ENCODE assay signal across 3 cellular contexts in the genomic region with DNA sequence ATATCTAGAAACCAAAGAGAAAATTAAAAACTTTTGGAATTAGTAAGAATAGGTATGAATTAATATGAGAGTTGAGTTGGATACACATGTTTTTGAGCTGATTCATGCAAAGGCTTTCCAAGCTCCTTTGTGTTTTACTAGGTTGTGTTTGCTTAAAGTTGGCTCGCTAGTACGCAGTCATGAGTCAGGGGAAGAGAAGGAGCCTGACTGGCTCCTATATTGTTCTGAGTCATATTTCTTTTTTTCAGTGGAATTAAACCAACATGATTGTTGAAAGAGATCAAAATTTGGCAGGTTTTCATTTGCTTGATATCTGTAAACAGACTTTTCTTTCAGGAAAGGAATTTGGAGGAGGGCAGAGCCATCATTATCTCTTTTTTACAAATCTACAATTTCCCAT.
TF ChIP-seq lines count a peak whose summit lies in the region.

No MANE protein-coding gene starts in this region.

TF ChIP-seq in A549, 52 proteins besides CTCF, POLR2A, EP300 and RAD21:
- TF ChIP-seq MAFK (IDR thresholded peaks at IDR 0.05; ENCODE audit: partially characterized antibody), result peak; percentile 76
- peak; percentile 62 to 70; a peak in 2 of 5 replicates for TF ChIP-seq JUN (IDR thresholded peaks at IDR 0.05)
- no peak; the same call in 2 of the 3 replicates for TF ChIP-seq SMC3 (IDR thresholded peaks at IDR 0.05)
- TF ChIP-seq, protein P1, sequence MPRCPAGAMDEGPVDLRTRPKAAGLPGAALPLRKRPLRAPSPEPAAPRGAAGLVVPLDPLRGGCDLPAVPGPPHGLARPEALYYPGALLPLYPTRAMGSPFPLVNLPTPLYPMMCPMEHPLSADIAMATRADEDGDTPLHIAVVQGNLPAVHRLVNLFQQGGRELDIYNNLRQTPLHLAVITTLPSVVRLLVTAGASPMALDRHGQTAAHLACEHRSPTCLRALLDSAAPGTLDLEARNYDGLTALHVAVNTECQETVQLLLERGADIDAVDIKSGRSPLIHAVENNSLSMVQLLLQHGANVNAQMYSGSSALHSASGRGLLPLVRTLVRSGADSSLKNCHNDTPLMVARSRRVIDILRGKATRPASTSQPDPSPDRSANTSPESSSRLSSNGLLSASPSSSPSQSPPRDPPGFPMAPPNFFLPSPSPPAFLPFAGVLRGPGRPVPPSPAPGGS (IDR thresholded peaks at IDR 0.05), result peak; percentile 51; the same call in 1 of the 3 replicates
- TF ChIP-seq JUNB (IDR thresholded peaks at IDR 0.05), result peak; percentile 94
- no peak for TF ChIP-seq EHMT2 (IDR thresholded peaks at IDR 0.05; ENCODE audit: low read depth)
- TF ChIP-seq, protein P2, sequence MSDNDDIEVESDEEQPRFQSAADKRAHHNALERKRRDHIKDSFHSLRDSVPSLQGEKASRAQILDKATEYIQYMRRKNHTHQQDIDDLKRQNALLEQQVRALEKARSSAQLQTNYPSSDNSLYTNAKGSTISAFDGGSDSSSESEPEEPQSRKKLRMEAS (IDR thresholded peaks at IDR 0.05), result peak; percentile 20; the same call in 1 of the 2 replicates
- peak; percentile 72; the same call in 1 of the 2 replicates for TF ChIP-seq GATA3 (IDR thresholded peaks at IDR 0.05; ENCODE audit: borderline replicate concordance)
- no peak for TF ChIP-seq MAZ (IDR thresholded peaks at IDR 0.05; ENCODE audit: borderline replicate concordance, low read depth, low read length)
- no peak for TF ChIP-seq RCOR1 (IDR thresholded peaks at IDR 0.05; ENCODE audit: low read depth, low read length)
- no peak for TF ChIP-seq HEYL (CRISPR knock-in tag; IDR thresholded peaks at IDR 0.05)
- TF ChIP-seq FOSL2 (IDR thresholded peaks at IDR 0.05), result peak; percentile 95
- TF ChIP-seq FOSL2 (CRISPR knock-in tag; IDR thresholded peaks at IDR 0.05), result peak; percentile 97
- TF ChIP-seq CEBPB (IDR thresholded peaks at IDR 0.05), result 0 out of 4 replicates have a peak, but pooled peaks of 1 of the 2 experiments have one; percentile 32

TF ChIP-seq in Ishikawa, 13 proteins besides CTCF, POLR2A, EP300 and RAD21:
- TF ChIP-seq TEAD4 (IDR thresholded peaks at IDR 0.05) (0 out of 2 replicates have a peak, but pooled peaks have one; percentile 32), YY1 (IDR thresholded peaks at IDR 0.05; ENCODE audit: low read depth) (no peak), NFIC (IDR thresholded peaks at IDR 0.05) (peak; percentile 82), ZBTB7A (IDR thresholded peaks at IDR 0.05; ENCODE audit: low read depth) (no peak)

TF ChIP-seq in HepG2, 621 proteins besides CTCF, POLR2A, EP300 and RAD21:
- 0 out of 2 replicates have a peak, but pooled peaks have one; percentile 18 for TF ChIP-seq ZNF644 (CRISPR knock-in tag; IDR thresholded peaks at IDR 0.05; ENCODE audit: low read depth)
- 0 out of 2 replicates have a peak, but pooled peaks have one; percentile 17 for TF ChIP-seq FOXA3 (CRISPR knock-in tag; IDR thresholded peaks at IDR 0.05)
- TF ChIP-seq ZNF607 (CRISPR knock-in tag; IDR thresholded peaks at IDR 0.05; ENCODE audit: borderline replicate concordance), result no peak
- no peak for TF ChIP-seq MXD4 (CRISPR knock-in tag; IDR thresholded peaks at IDR 0.05)
- peak; percentile 42 for TF ChIP-seq SAP130 (CRISPR knock-in tag; IDR thresholded peaks at IDR 0.05; ENCODE audit: low read depth)
- no peak for TF ChIP-seq NR2F1 (CRISPR knock-in tag; IDR thresholded peaks at IDR 0.05)
- no peak for TF ChIP-seq ZKSCAN1 (IDR thresholded peaks at IDR 0.05; ENCODE audit: low read length)
- TF ChIP-seq RXRB (CRISPR knock-in tag; IDR thresholded peaks at IDR 0.05; ENCODE audit: borderline replicate concordance), result 0 out of 2 replicates have a peak, but pooled peaks have one; percentile 11
- TF ChIP-seq, protein P3, sequence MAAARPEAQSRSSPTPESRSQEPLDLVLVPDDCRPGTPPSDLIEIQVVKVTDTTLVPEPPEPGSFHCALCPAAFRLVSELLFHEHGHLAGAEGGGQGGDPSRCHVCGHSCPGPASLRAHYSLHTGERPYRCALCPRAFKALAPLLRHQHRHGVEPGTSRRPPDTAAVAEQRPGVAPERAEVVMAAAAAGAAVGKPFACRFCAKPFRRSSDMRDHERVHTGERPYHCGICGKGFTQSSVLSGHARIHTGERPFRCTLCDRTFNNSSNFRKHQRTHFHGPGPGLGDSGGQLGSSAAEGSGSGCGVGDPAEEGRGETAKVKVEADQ (CRISPR knock-in tag; IDR thresholded peaks at IDR 0.05; ENCODE audit: borderline replicate concordance), result no peak
- TF ChIP-seq SOX6 (IDR thresholded peaks at IDR 0.05), result no peak
- peak; percentile 17; the same call in 1 of the 2 replicates for TF ChIP-seq SOX6 (CRISPR knock-in tag; IDR thresholded peaks at IDR 0.05)
- TF ChIP-seq, protein P4, sequence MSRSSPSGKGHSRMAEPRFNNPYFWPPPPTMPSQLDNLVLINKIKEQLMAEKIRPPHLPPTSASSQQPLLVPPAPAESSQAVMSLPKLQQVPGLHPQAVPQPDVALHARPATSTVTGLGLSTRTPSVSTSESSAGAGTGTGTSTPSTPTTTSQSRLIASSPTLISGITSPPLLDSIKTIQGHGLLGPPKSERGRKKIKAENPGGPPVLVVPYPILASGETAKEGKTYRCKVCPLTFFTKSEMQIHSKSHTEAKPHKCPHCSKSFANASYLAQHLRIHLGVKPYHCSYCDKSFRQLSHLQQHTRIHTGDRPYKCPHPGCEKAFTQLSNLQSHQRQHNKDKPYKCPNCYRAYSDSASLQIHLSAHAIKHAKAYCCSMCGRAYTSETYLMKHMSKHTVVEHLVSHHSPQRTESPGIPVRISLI (CRISPR knock-in tag; IDR thresholded peaks at IDR 0.05; ENCODE audit: borderline replicate concordance), result no peak
- no peak for TF ChIP-seq ISX (CRISPR knock-in tag; conservative IDR thresholded peaks at IDR 0.05)
- TF ChIP-seq, protein P5, sequence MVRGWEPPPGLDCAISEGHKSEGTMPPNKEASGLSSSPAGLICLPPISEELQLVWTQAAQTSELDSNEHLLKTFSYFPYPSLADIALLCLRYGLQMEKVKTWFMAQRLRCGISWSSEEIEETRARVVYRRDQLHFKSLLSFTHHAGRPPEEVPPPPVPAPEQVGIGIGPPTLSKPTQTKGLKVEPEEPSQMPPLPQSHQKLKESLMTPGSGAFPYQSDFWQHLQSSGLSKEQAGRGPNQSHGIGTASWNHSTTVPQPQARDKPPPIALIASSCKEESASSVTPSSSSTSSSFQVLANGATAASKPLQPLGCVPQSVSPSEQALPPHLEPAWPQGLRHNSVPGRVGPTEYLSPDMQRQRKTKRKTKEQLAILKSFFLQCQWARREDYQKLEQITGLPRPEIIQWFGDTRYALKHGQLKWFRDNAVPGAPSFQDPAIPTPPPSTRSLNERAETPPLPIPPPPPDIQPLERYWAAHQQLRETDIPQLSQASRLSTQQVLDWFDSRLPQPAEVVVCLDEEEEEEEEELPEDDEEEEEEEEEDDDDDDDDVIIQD (CRISPR knock-in tag; IDR thresholded peaks at IDR 0.05; ENCODE audit: low read depth), result peak; percentile 69; the same call in 1 of the 2 replicates
- no peak for TF ChIP-seq KLF12 (CRISPR knock-in tag; IDR thresholded peaks at IDR 0.05; ENCODE audit: borderline replicate concordance)
- no peak for TF ChIP-seq SOX13 (IDR thresholded peaks at IDR 0.05)
- peak in 1 of 2 experiments; percentile 58; a peak in 1 of 4 replicates for TF ChIP-seq SOX13 (CRISPR knock-in tag; conservative IDR thresholded peaks at IDR 0.05 in 1 of 2, IDR thresholded peaks at IDR 0.05 in 1 of 2)
- TF ChIP-seq, protein P6, sequence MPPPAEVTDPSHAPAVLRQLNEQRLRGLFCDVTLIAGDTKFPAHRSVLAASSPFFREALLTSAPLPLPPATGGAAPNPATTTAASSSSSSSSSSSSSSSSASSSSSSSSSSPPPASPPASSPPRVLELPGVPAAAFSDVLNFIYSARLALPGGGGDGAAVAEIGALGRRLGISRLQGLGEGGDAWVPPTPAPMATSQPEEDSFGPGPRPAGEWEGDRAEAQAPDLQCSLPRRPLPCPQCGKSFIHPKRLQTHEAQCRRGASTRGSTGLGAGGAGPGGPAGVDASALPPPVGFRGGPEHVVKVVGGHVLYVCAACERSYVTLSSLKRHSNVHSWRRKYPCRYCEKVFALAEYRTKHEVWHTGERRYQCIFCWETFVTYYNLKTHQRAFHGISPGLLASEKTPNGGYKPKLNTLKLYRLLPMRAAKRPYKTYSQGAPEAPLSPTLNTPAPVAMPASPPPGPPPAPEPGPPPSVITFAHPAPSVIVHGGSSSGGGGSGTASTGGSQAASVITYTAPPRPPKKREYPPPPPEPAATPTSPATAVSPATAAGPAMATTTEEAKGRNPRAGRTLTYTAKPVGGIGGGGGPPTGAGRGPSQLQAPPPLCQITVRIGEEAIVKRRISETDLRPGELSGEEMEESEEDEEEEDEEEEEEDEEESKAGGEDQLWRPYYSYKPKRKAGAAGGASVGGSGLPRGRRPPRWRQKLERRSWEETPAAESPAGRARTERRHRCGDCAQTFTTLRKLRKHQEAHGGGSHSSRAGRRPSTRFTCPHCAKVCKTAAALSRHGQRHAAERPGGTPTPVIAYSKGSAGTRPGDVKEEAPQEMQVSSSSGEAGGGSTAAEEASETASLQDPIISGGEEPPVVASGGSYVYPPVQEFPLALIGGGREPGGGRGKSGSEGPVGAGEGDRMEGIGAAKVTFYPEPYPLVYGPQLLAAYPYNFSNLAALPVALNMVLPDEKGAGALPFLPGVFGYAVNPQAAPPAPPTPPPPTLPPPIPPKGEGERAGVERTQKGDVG (CRISPR knock-in tag; IDR thresholded peaks at IDR 0.05; ENCODE audit: borderline replicate concordance), result no peak
- TF ChIP-seq ZNF274 (CRISPR knock-in tag; IDR thresholded peaks at IDR 0.05), result no peak
- peak; percentile 60 for TF ChIP-seq GATAD2A (CRISPR knock-in tag; IDR thresholded peaks at IDR 0.05)
- peak; percentile 92 for TF ChIP-seq FOSL2 (CRISPR knock-in tag; IDR thresholded peaks at IDR 0.05)
- TF ChIP-seq HMG20B (CRISPR knock-in tag; conservative IDR thresholded peaks at IDR 0.05), result no peak
- no peak for TF ChIP-seq ZNF224 (CRISPR knock-in tag; IDR thresholded peaks at IDR 0.05)
- no peak for TF ChIP-seq ZMYM3 (CRISPR knock-in tag; IDR thresholded peaks at IDR 0.05)
- TF ChIP-seq, protein P7, sequence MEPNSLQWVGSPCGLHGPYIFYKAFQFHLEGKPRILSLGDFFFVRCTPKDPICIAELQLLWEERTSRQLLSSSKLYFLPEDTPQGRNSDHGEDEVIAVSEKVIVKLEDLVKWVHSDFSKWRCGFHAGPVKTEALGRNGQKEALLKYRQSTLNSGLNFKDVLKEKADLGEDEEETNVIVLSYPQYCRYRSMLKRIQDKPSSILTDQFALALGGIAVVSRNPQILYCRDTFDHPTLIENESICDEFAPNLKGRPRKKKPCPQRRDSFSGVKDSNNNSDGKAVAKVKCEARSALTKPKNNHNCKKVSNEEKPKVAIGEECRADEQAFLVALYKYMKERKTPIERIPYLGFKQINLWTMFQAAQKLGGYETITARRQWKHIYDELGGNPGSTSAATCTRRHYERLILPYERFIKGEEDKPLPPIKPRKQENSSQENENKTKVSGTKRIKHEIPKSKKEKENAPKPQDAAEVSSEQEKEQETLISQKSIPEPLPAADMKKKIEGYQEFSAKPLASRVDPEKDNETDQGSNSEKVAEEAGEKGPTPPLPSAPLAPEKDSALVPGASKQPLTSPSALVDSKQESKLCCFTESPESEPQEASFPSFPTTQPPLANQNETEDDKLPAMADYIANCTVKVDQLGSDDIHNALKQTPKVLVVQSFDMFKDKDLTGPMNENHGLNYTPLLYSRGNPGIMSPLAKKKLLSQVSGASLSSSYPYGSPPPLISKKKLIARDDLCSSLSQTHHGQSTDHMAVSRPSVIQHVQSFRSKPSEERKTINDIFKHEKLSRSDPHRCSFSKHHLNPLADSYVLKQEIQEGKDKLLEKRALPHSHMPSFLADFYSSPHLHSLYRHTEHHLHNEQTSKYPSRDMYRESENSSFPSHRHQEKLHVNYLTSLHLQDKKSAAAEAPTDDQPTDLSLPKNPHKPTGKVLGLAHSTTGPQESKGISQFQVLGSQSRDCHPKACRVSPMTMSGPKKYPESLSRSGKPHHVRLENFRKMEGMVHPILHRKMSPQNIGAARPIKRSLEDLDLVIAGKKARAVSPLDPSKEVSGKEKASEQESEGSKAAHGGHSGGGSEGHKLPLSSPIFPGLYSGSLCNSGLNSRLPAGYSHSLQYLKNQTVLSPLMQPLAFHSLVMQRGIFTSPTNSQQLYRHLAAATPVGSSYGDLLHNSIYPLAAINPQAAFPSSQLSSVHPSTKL (CRISPR knock-in tag; IDR thresholded peaks at IDR 0.05), result peak; percentile 60
- 0 out of 2 replicates have a peak, but pooled peaks have one; percentile 14 for TF ChIP-seq NCOA2 (CRISPR knock-in tag; IDR thresholded peaks at IDR 0.05)
- TF ChIP-seq NFE2L2 (IDR thresholded peaks at IDR 0.05; ENCODE audit: low read length), result 0 out of 2 replicates have a peak, but pooled peaks have one; percentile 21
- TF ChIP-seq POGZ (CRISPR knock-in tag; IDR thresholded peaks at IDR 0.05), result peak; percentile 40; the same call in 1 of the 2 replicates
- TF ChIP-seq ZNF292 (CRISPR knock-in tag; IDR thresholded peaks at IDR 0.05; ENCODE audit: borderline replicate concordance, low read depth), result no peak
- TF ChIP-seq KAT2B (IDR thresholded peaks at IDR 0.05; ENCODE audit: borderline replicate concordance, low read depth, low read length), result no peak
- peak; percentile 39 for TF ChIP-seq MAFF (IDR thresholded peaks at IDR 0.05; ENCODE audit: low read depth, low read length)
- 0 out of 2 replicates have a peak, but pooled peaks have one; percentile 17 for TF ChIP-seq FOSL1 (CRISPR knock-in tag; IDR thresholded peaks at IDR 0.05; ENCODE audit: borderline replicate concordance)
- TF ChIP-seq RCOR2 (CRISPR knock-in tag; IDR thresholded peaks at IDR 0.05), result 0 out of 2 replicates have a peak, but pooled peaks have one; percentile 24
- TF ChIP-seq, protein P8, sequence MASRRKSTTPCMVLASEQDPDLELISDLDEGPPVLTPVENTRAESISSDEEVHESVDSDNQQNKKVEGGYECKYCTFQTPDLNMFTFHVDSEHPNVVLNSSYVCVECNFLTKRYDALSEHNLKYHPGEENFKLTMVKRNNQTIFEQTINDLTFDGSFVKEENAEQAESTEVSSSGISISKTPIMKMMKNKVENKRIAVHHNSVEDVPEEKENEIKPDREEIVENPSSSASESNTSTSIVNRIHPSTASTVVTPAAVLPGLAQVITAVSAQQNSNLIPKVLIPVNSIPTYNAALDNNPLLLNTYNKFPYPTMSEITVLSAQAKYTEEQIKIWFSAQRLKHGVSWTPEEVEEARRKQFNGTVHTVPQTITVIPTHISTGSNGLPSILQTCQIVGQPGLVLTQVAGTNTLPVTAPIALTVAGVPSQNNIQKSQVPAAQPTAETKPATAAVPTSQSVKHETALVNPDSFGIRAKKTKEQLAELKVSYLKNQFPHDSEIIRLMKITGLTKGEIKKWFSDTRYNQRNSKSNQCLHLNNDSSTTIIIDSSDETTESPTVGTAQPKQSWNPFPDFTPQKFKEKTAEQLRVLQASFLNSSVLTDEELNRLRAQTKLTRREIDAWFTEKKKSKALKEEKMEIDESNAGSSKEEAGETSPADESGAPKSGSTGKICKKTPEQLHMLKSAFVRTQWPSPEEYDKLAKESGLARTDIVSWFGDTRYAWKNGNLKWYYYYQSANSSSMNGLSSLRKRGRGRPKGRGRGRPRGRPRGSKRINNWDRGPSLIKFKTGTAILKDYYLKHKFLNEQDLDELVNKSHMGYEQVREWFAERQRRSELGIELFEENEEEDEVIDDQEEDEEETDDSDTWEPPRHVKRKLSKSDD (CRISPR knock-in tag; IDR thresholded peaks at IDR 0.05; ENCODE audit: low read depth), result no peak
- no peak for TF ChIP-seq ZFP37 (CRISPR knock-in tag; IDR thresholded peaks at IDR 0.05; ENCODE audit: borderline replicate concordance)
